In the genomic region with DNA sequence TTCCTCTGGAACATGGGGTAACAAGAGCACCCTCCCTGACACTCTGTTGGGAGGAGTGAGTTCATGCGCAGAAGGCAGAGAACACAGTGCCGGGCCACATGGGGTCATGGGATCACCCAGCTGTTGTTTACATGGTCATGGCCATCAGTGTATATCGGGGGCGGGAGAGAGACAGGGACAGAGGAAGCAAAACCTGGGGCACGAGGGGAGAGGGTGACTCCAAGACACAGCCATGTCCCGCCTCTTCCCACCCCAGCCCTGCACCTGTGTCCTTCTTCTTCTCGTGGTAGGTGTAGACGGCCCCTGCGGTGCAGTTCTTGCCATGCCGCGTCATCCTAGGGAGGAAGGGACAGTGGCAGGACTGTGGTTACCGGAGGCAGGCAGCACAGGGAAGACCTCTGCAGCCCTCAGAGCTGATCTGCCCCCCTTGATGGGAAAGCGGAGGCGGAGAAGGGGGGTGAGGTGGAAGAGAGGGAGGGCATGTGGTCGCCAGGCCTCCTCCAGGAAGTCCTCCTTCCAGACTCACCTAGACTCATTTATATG, we compare ENCODE assay signal across 11 cellular contexts. TPM values are rescaled to one million over a fixed set of nuclear protein-coding genes. Genes with fewer than 3 reads are reported as not detected.
DNase-seq lines count a peak whose midpoint lies in the region; ATAC-seq and TF ChIP-seq lines count a peak whose summit lies in the region.
"Had no signal": no experiment of that assay in that cellular context is flagged by ENCODE, and none has a peak within 500 bp of the region (broad histone marks: within the 10 kb centered on the region; RNA-seq: fewer than 3 reads in every experiment).

No MANE protein-coding gene starts in this region.

- H3K4me3 ChIP-seq in heart left ventricle, result peak overlapping the region in 2 of 12 donors; percentile 6 to 36
- H3K4me3 ChIP-seq in upper lobe of right lung, result peak overlapping the region; percentile 4
- H3K4me3 ChIP-seq: GM12878 had no signal

- no peak for TF ChIP-seq CTCF in heart left ventricle (IDR thresholded peaks at IDR 0.05)
- TF ChIP-seq CTCF in natural killer cell (IDR thresholded peaks at IDR 0.05), result no peak
- no peak for TF ChIP-seq CTCF in upper lobe of right lung (IDR thresholded peaks at IDR 0.05)

- peak overlapping the region; percentile 52 for H3K4me3 Mint-ChIP-seq in natural killer cell

- DNase-seq in heart left ventricle (peak in 4 of 5 donors; percentile 39 to 65 (median 53)), cardiac septum (ENCODE audit: low spot score) (no peak), natural killer cell (no peak), upper lobe of right lung (peak; percentile 73), HuH-7.5 (ENCODE audit: low spot score) (no peak)
- DNase-seq: islet precursor cell, NCI-H1417 had no signal

- H3K4me1 ChIP-seq in heart left ventricle, result peaks cover 2 to 52% (median 13%) of the 10 kb centered on the region in 12 donors
- H3K4me1 ChIP-seq in upper lobe of right lung, result peaks cover 22% of the 10 kb centered on the region

- WGBS in heart left ventricle, 4 donors, result 80 to 87% (median 81%) methylated on average over 15 of the region's 15 CpGs

- H3K9me3 Mint-ChIP-seq in natural killer cell, result no peaks in the 10 kb centered on the region

- H3K36me3 Mint-ChIP-seq in natural killer cell, result no peaks in the 10 kb centered on the region

- peak overlapping the region; percentile 72 to 89 for H3K27ac Mint-ChIP-seq in natural killer cell

- H3K27ac ChIP-seq in heart left ventricle, result peak overlapping the region in 6 of 12 donors; percentile 23 to 73 (median 42)
- peak overlapping the region; percentile 78 for H3K27ac ChIP-seq in cingulate gyrus (ENCODE audit: low read depth, low read length)
- peak overlapping the region; percentile 42 for H3K27ac ChIP-seq in upper lobe of right lung

- H3K36me3 ChIP-seq in heart left ventricle, result peaks cover 0 to 56% (median 43%) of the 10 kb centered on the region in 9 donors
- peaks cover 40% of the 10 kb centered on the region for H3K36me3 ChIP-seq in upper lobe of right lung

- no peaks in the 10 kb centered on the region for H3K27me3 Mint-ChIP-seq in natural killer cell (ENCODE audit: low read depth in 2 of 2)

- intact Hi-C loops in heart left ventricle (cut with DNase I), result no loop called here
- intact Hi-C loops in cardiac septum (cut with DNase I), result no loop called here
- intact Hi-C loops in natural killer cell (cut with micrococcal nuclease), result no loop called here
- intact Hi-C loops in upper lobe of right lung (cut with DNase I), result no loop called here

- H3K9me3 ChIP-seq in heart left ventricle, result no peaks in the 10 kb centered on the region
- H3K9me3 ChIP-seq in upper lobe of right lung, result no peaks in the 10 kb centered on the region

- H3K4me1 Mint-ChIP-seq in natural killer cell, result peaks cover 29 to 49% of the 10 kb centered on the region in 2 donors

- H3K27me3 ChIP-seq in heart left ventricle (no peaks in the 10 kb centered on the region), upper lobe of right lung (no peaks in the 10 kb centered on the region)

- no peak for TF ChIP-seq POLR2A in heart left ventricle (IDR thresholded peaks at IDR 0.05)

- ATAC-seq in heart left ventricle (peak; percentile 23 to 57 (median 44)), natural killer cell (peak in 2 of 3 donors; percentile 43 to 60), upper lobe of right lung (peak; percentile 63), GM18498 (IDR thresholded peaks at IDR 0.05; ENCODE audit: unreplicated experiment) (no peak), GM21825 (IDR thresholded peaks at IDR 0.05; ENCODE audit: unreplicated experiment) (no peak)
- ATAC-seq: GM12878 had no signal

RNA-seq across cellular contexts. Expression of a gene that starts 19.9 kb away (rescaled TPM):
- total RNA-seq in heart left ventricle (10 to 100 TPM; 37.3 to 67.2 (median 46.3) TPM), cardiac septum (34.5 TPM), natural killer cell (10 to 100 TPM; 46.7 to 63.6 (median 59.8) TPM), upper lobe of right lung (48.7 TPM)
- 10 to 100 TPM; 65.5 to 91.3 TPM for polyA plus RNA-seq in heart left ventricle

RNA-seq across cellular contexts. Expression of a gene that starts 20.7 kb away (rescaled TPM):
- total RNA-seq in heart left ventricle, result 1 to 10 TPM in 4 of 9 donors, under 1 TPM in 4, not detected in 1; 0.27 to 1.5 (median 0.88) TPM
- 1 to 10 TPM in 1 of 2 donors, under 1 TPM in 1; 0.53 to 3.2 TPM for polyA plus RNA-seq in heart left ventricle
- 0.40 TPM for total RNA-seq in cardiac septum
- under 1 TPM in 2 of 3 donors, not detected in 1; 0.39 to 0.56 TPM for total RNA-seq in natural killer cell
- 10.1 TPM for total RNA-seq in upper lobe of right lung

RNA-seq across cellular contexts. Expression of a gene that starts 30.6 kb away (rescaled TPM):
- total RNA-seq in heart left ventricle (10 to 100 TPM; 10.9 to 20.0 (median 15.5) TPM), cardiac septum (15.9 TPM), natural killer cell (10 to 100 TPM; 51.1 to 62.1 (median 56.0) TPM), upper lobe of right lung (30.9 TPM)
- 10 to 100 TPM in 1 of 2 donors, 1 to 10 TPM in 1; 8.0 to 13.6 TPM for polyA plus RNA-seq in heart left ventricle

RNA-seq across cellular contexts. Expression of a gene that starts 32.6 kb away (rescaled TPM):
- total RNA-seq in heart left ventricle, result 10 to 100 TPM in 4 of 9 donors, 1 to 10 TPM in 5; 3.8 to 50.8 (median 9.6) TPM
- 10 to 100 TPM; 16.3 to 16.8 TPM for polyA plus RNA-seq in heart left ventricle
- total RNA-seq in cardiac septum, result 14.0 TPM
- 1 to 10 TPM; 2.4 to 4.7 (median 3.0) TPM for total RNA-seq in natural killer cell
- 22.1 TPM for total RNA-seq in upper lobe of right lung

RNA-seq across cellular contexts. Expression of a gene that starts 48.0 kb away (rescaled TPM):
- total RNA-seq in heart left ventricle (100 to 1,000 TPM in 2 of 9 donors, 10 to 100 TPM in 7; 57.3 to 317 (median 69.2) TPM), cardiac septum (50.6 TPM), natural killer cell (10 to 100 TPM; 13.5 to 39.2 (median 19.9) TPM), upper lobe of right lung (320 TPM)
- 10 to 100 TPM; 46.7 to 54.6 TPM for polyA plus RNA-seq in heart left ventricle

Comparison
In these comparisons a context has a peak if more than half of its experiments do, and no peak if none do; other contexts are left out.
1. DNase-seq: peak in heart left ventricle (4 of 5) and upper lobe of right lung (single experiment); none in cardiac septum (single experiment), natural killer cell (single experiment) and HuH-7.5 (single experiment).
2. ATAC-seq: peak in heart left ventricle (4 of 4), natural killer cell (2 of 3) and upper lobe of right lung (single experiment); none in GM18498 (single experiment) and GM21825 (single experiment).